ENCODE assay signal across 34 cellular contexts in genomic region chr1:13851726-13852125, GRCh38.
"Had no signal": no experiment of that assay in that cellular context is flagged by ENCODE, and none has a peak within 500 bp of the region (broad histone marks: within the 10 kb centered on the region; RNA-seq: fewer than 3 reads in every experiment).

No MANE protein-coding gene starts in this region.

- ATAC-seq: activated naive CD4-positive, alpha-beta T cell treated with anti-CD3 and anti-CD28 coated beads, Interleukin-2, amount 50 U/mL, for 72 hours; activated naive CD8-positive, alpha-beta T cell treated with anti-CD3 and anti-CD28 coated beads, Interleukin-2, amount 50 U/mL, for 24 hours; activated T-cell treated with anti-CD3 and anti-CD28 coated beads, Interleukin-2, amount 50 U/mL, for 4 hours; activated T-cell treated with anti-CD3 and anti-CD28 coated beads, Interleukin-2, amount 50 U/mL, for 72 hours; activated T-helper 17 cell treated with anti-CD3 and anti-CD28 coated beads, Interleukin-2, amount 50 U/mL, for 72 hours; body of pancreas had no signal

- H3K9me3 ChIP-seq: adrenal gland, ascending aorta had no signal

- DNase-seq: activated effector memory CD4-positive, alpha-beta T cell treated with anti-CD3 and anti-CD28 coated beads, Interleukin-2, amount 50 U/mL, for 16 hours; activated effector memory CD4-positive, alpha-beta T cell treated with Interleukin-2 at 50 U/mL for 16 hours; activated gamma-delta T cell; activated gamma-delta T cell treated with Interleukin-2 at 50 U/mL for 16 hours; activated naive CD4-positive, alpha-beta T cell; activated naive CD4-positive, alpha-beta T cell treated with anti-CD3 and anti-CD28 coated beads for 36 hours; activated naive CD4-positive, alpha-beta T cell treated with anti-CD3 and anti-CD28 coated beads, Interleukin-2, amount 10 ng/mL, durations not matched to agents 7 days and 5 days; activated naive CD4-positive, alpha-beta T cell treated with anti-CD3 and anti-CD28 coated beads, Interleukin-2, amount 50 U/mL, for 16 hours; activated naive CD4-positive, alpha-beta T cell treated with Interleukin-2 at 50 U/mL for 16 hours; activated naive CD8-positive, alpha-beta T cell treated with anti-CD3 and anti-CD28 coated beads for 36 hours; activated naive CD8-positive, alpha-beta T cell treated with anti-CD3 and anti-CD28 coated beads, Interleukin-2, amount 10 ng/mL, durations not matched to agents 7 days and 5 days; activated naive CD8-positive, alpha-beta T cell treated with anti-CD3 and anti-CD28 coated beads, Interleukin-2, amount 50 U/mL, for 24 hours; activated T-cell treated with anti-CD3 and anti-CD28 coated beads, Interleukin-2, amount 50 U/mL, for 1 hour; activated T-cell treated with anti-CD3 and anti-CD28 coated beads, Interleukin-2, amount 50 U/mL, for 24 hours; activated T-cell treated with anti-CD3 and anti-CD28 coated beads, Interleukin-2, amount 50 U/mL, for 4 hours; activated T-cell treated with anti-CD3 and anti-CD28 coated beads, Interleukin-2, amount 50 U/mL, for 48 hours; activated T-cell treated with anti-CD3 and anti-CD28 coated beads, Interleukin-2, amount 50 U/mL, for 72 hours; adrenal gland; amniotic stem cell; amygdala; anterior cingulate cortex; aorta; body of pancreas; brain microvascular endothelial cell; caudate nucleus; central memory CD4-positive, alpha-beta T cell; cerebellar nuclear complex had no signal

- FAIRE-seq: astrocyte, bronchial epithelial cell had no signal

- H3K27me3 ChIP-seq: adrenal gland, ascending aorta, body of pancreas, brain microvascular endothelial cell, breast epithelium, cardiac muscle cell had no signal

- H3K27ac ChIP-seq: adrenal gland, ascending aorta, body of pancreas, brain microvascular endothelial cell, breast epithelium, cardiac muscle cell had no signal

- H3K36me3 ChIP-seq: adrenal gland, ascending aorta, brain microvascular endothelial cell, breast epithelium, cardiac muscle cell had no signal

- H3K4me1 ChIP-seq: adrenal gland, ascending aorta, body of pancreas, breast epithelium had no signal

- H3K4me3 ChIP-seq: adrenal gland, ascending aorta, body of pancreas, breast epithelium, cardiac muscle cell had no signal
